In genomic region chr9:130366888-130367550, GRCh38 we compare ENCODE assay signal across 23 cellular contexts.
"Had no signal": no experiment of that assay in that cellular context is flagged by ENCODE, and none has a peak within 500 bp of the region (broad histone marks: within the 10 kb centered on the region; RNA-seq: fewer than 3 reads in every experiment).

No MANE protein-coding gene starts in this region.

- H3K4me1 ChIP-seq: adrenal gland, breast epithelium, Peyer's patch had no signal

- H3K36me3 ChIP-seq: adrenal gland, breast epithelium, Peyer's patch had no signal

- H3K9me3 Mint-ChIP-seq: activated B cell treated with CpG ODN at 0.5 μM for 24 hours had no signal

- H3K27me3 ChIP-seq: adrenal gland, breast epithelium, Peyer's patch had no signal

- H3K27ac ChIP-seq: adrenal gland, breast epithelium, Peyer's patch had no signal

- H3K4me3 Mint-ChIP-seq: activated B cell treated with CpG ODN at 0.5 μM for 24 hours; activated CD4-positive, alpha-beta memory T cell treated with anti-CD3 and anti-CD28 coated beads, Interleukin-2, amount 10 ng/mL, durations not matched to agents 7 days and 5 days; activated naive CD8-positive, alpha-beta T cell treated with anti-CD3 and anti-CD28 coated beads, Interleukin-2, amount 10 ng/mL, durations not matched to agents 7 days and 5 days; T-helper 1 cell treated with Interleukin-12 subunit alpha and Interleukin-12 subunit beta and Interleukin-4 antibody, amounts not matched to agents 30 μg/mL and 1 μg/mL, for 36 hours had no signal

- H3K4me3 ChIP-seq: adrenal gland, breast epithelium, Peyer's patch had no signal

- H3K36me3 Mint-ChIP-seq: activated naive CD8-positive, alpha-beta T cell treated with anti-CD3 and anti-CD28 coated beads, Interleukin-2, amount 10 ng/mL, durations not matched to agents 7 days and 5 days had no signal

- H3K9me3 ChIP-seq: adrenal gland, breast epithelium, Peyer's patch had no signal

- DNase-seq: activated B cell treated with CpG ODN at 0.5 μM for 24 hours; activated CD4-positive, alpha-beta memory T cell treated with anti-CD3 and anti-CD28 coated beads, Interleukin-2, amount 10 ng/mL, durations not matched to agents 7 days and 5 days; activated CD4-positive, alpha-beta T cell treated with anti-CD3 and anti-CD28 coated beads for 1 hour; activated CD4-positive, alpha-beta T cell treated with anti-CD3 and anti-CD28 coated beads, Interleukin-2, amount 50 U/mL, for 1 hour; activated naive CD4-positive, alpha-beta T cell treated with Interleukin-2 at 50 U/mL for 16 hours; activated naive CD8-positive, alpha-beta T cell treated with anti-CD3 and anti-CD28 coated beads, Interleukin-2, amount 10 ng/mL, durations not matched to agents 7 days and 5 days; activated T-cell treated with anti-CD3 and anti-CD28 coated beads for 4 hours; activated T-cell treated with anti-CD3 and anti-CD28 coated beads, Interleukin-2, amount 50 U/mL, for 48 hours; adrenal gland; anterior cingulate cortex; central memory CD4-positive, alpha-beta T cell; KG1; NCI-H1092; NCI-H1417 treated with DMSO at 0.1 percent for 48 hours; NCI-H1694; NCI-H2029 treated with DMSO at 0.1 percent for 48 hours; NCI-H345; NCI-H510A treated with DMSO at 0.1 percent for 48 hours; Peyer's patch; SHP77; T-helper 9 cell had no signal

- H3K27ac Mint-ChIP-seq: activated B cell treated with CpG ODN at 0.5 μM for 24 hours; activated CD4-positive, alpha-beta memory T cell treated with anti-CD3 and anti-CD28 coated beads, Interleukin-2, amount 10 ng/mL, durations not matched to agents 7 days and 5 days; activated naive CD8-positive, alpha-beta T cell treated with anti-CD3 and anti-CD28 coated beads, Interleukin-2, amount 10 ng/mL, durations not matched to agents 7 days and 5 days; T-helper 1 cell treated with Interleukin-12 subunit alpha and Interleukin-12 subunit beta and Interleukin-4 antibody, amounts not matched to agents 30 μg/mL and 1 μg/mL, for 36 hours had no signal

- H3K27me3 Mint-ChIP-seq: activated CD4-positive, alpha-beta memory T cell treated with anti-CD3 and anti-CD28 coated beads, Interleukin-2, amount 10 ng/mL, durations not matched to agents 7 days and 5 days had no signal
